In genomic region chr17:77738666-77739531, GRCh38 we compare ENCODE assay signal across 13 cellular contexts.
A peak's percentile ranks its signal among the peaks of the same experiment; 100 is the strongest.
DNase-seq lines count a peak whose midpoint lies in the region; ATAC-seq and TF ChIP-seq lines count a peak whose summit lies in the region.
"Had no signal": no experiment of that assay in that cellular context is flagged by ENCODE, and none has a peak within 500 bp of the region (broad histone marks: within the 10 kb centered on the region; RNA-seq: fewer than 3 reads in every experiment).

No MANE protein-coding gene starts in this region.

- no CpG with 5 or more reads among the region's 12 CpGs for WGBS in H9 (ENCODE audit: extremely low coverage, insufficient read length, low lambda C conversion rate)

- H2BK12ac ChIP-seq in H9 (ENCODE audit: insufficient read length, low read depth, low read length) = no peak overlapping the region

- H3K36me3 ChIP-seq in RWPE2 (ENCODE audit: low read depth) = no peaks in the 10 kb centered on the region

- no peak overlapping the region for H3K14ac ChIP-seq in H9 (ENCODE audit: insufficient read depth, low read length)

- H2BK20ac ChIP-seq in H9 (ENCODE audit: low read depth, low read length, poor library complexity, severe bottlenecking) = no peak overlapping the region

- no peak overlapping the region for H2BK120ac ChIP-seq in H9 (ENCODE audit: low read depth, low read length, poor library complexity, severe bottlenecking)

- no peak overlapping the region for H4K5ac ChIP-seq in H9 (ENCODE audit: insufficient read length, low read depth, low read length)

- ATAC-seq in RWPE2 (ENCODE audit: low read depth) = no peak
- peak; percentile 51 for ATAC-seq in Right ventricle myocardium superior (ENCODE audit: poor library complexity)
- ATAC-seq in sciatic nerve = peak; percentile 66
- no peak for ATAC-seq in HG03354 (IDR thresholded peaks at IDR 0.05; ENCODE audit: poor library complexity, severe bottlenecking, unreplicated experiment)
- ATAC-seq in T-helper 17 cell = no peak
- ATAC-seq: naive thymus-derived CD8-positive, alpha-beta T cell had no signal

- peaks cover 90% of the 10 kb centered on the region for H3K27me3 Mint-ChIP-seq in H9 (ENCODE audit: low read depth)
- peaks cover 22% of the 10 kb centered on the region for H3K27me3 Mint-ChIP-seq in T-helper 17 cell
- H3K27me3 Mint-ChIP-seq in immature natural killer cell (ENCODE audit: low read depth in 3 of 3) = peaks cover 3 to 7% (median 3%) of the 10 kb centered on the region in 3 donors

- no peaks in the 10 kb centered on the region for H3K4me1 ChIP-seq in H9 (ENCODE audit: insufficient read depth, low read length)
- H3K4me1 ChIP-seq in RWPE2 (ENCODE audit: insufficient read depth, poor library complexity, severe bottlenecking) = peaks cover 8% of the 10 kb centered on the region

- TF ChIP-seq CTCF in H9 (conservative IDR thresholded peaks at IDR 0.05) (no peak), RWPE2 (IDR thresholded peaks at IDR 0.05; ENCODE audit: poor library complexity, severe bottlenecking) (no peak)

- no peak overlapping the region for H3K23ac ChIP-seq in H9 (ENCODE audit: insufficient read length, low read depth, low read length)

- H3K4me2 ChIP-seq in H9 (ENCODE audit: insufficient read depth, insufficient read length, low read length) = no peak overlapping the region

- H3K4me3 ChIP-seq in RWPE2 (ENCODE audit: severe bottlenecking) = no peak overlapping the region

- no peak overlapping the region for H3K27ac Mint-ChIP-seq in H9
- H3K27ac Mint-ChIP-seq in T-helper 17 cell = no peak overlapping the region
- no peak overlapping the region for H3K27ac Mint-ChIP-seq in immature natural killer cell
- H3K27ac Mint-ChIP-seq: CD4-positive, alpha-beta memory T cell had no signal

- no peak overlapping the region for H3K9ac ChIP-seq in H9 (ENCODE audit: extremely low read depth, insufficient read length, low read length)

- H3T11ph ChIP-seq in H9 (ENCODE audit: low read length) = no peak overlapping the region

- no peaks in the 10 kb centered on the region for H3K79me2 ChIP-seq in H9 (ENCODE audit: insufficient read depth, low read length)

- H3K9me3 Mint-ChIP-seq in H9 (peaks cover 13 to 17% of the 10 kb centered on the region in 2 experiments), immature natural killer cell (no peaks in the 10 kb centered on the region)
- H3K9me3 Mint-ChIP-seq: central memory CD8-positive, alpha-beta T cell had no signal

- no peak overlapping the region for H2BK15ac ChIP-seq in H9 (ENCODE audit: low read depth, low read length)

- H3K4me3 Mint-ChIP-seq in H9 = no peak overlapping the region
- no peak overlapping the region for H3K4me3 Mint-ChIP-seq in T-helper 17 cell
- no peak overlapping the region for H3K4me3 Mint-ChIP-seq in immature natural killer cell
- H3K4me3 Mint-ChIP-seq: CD4-positive, alpha-beta memory T cell; central memory CD8-positive, alpha-beta T cell; naive thymus-derived CD8-positive, alpha-beta T cell had no signal

- no peaks in the 10 kb centered on the region for H4K20me1 ChIP-seq in H9 (ENCODE audit: control insufficient read depth, insufficient read depth, insufficient read length)

- no peak overlapping the region for H2AFZ ChIP-seq in H9 (ENCODE audit: low read length)

- H3K27ac ChIP-seq in H9 (ENCODE audit: insufficient read length, low read depth, low read length) (no peak overlapping the region), RWPE2 (ENCODE audit: poor library complexity, severe bottlenecking) (no peak overlapping the region)

- no peak overlapping the region for H2AK5ac ChIP-seq in H9 (ENCODE audit: insufficient read length, low read length)

- peaks cover 62 to 73% of the 10 kb centered on the region in 2 experiments for H3K4me1 Mint-ChIP-seq in H9
- H3K4me1 Mint-ChIP-seq in T-helper 17 cell = peaks cover 2% of the 10 kb centered on the region
- H3K4me1 Mint-ChIP-seq in immature natural killer cell = no peaks in the 10 kb centered on the region
- H3K4me1 Mint-ChIP-seq: CD4-positive, alpha-beta memory T cell; central memory CD8-positive, alpha-beta T cell had no signal

- no peak overlapping the region for H3K56ac ChIP-seq in H9 (ENCODE audit: insufficient read length, low read depth, low read length)

- H4K91ac ChIP-seq in H9 (ENCODE audit: insufficient read length, low read depth, low read length) = no peak overlapping the region

- H3K27me3 ChIP-seq in H9 (ENCODE audit: insufficient read depth, low read length) (peaks cover 10% of the 10 kb centered on the region; the same call in 1 of the 2 replicates), RWPE2 (ENCODE audit: insufficient read depth, poor library complexity, severe bottlenecking) (peaks cover 48% of the 10 kb centered on the region)

- no peak overlapping the region for H3K18ac ChIP-seq in H9 (ENCODE audit: insufficient read length, low read depth, low read length)

- no peak overlapping the region for H3K4ac ChIP-seq in H9 (ENCODE audit: low read depth, low read length)

- H3K23me2 ChIP-seq in H9 (ENCODE audit: insufficient read length, low read depth, low read length, poor library complexity, severe bottlenecking) = no peaks in the 10 kb centered on the region

- no peak overlapping the region for H2BK5ac ChIP-seq in H9 (ENCODE audit: insufficient read length, low read length)

- DNase-seq in H9 (peak; percentile 22), RWPE2 (ENCODE audit: low spot score) (peak; percentile 9), Right ventricle myocardium superior (peak; percentile 71), sciatic nerve (ENCODE audit: low spot score) (peak; percentile 67), T-helper 17 cell (no peak), immature natural killer cell (no peak), NCI-H69 (lab: John Stamatoyannopoulos, UW) (no peak)
- DNase-seq: activated CD8-positive, alpha-beta memory T cell treated with anti-CD3 and anti-CD28 coated beads, Interleukin-2, amount 50 U/mL, for 4 hours; CD4-positive, alpha-beta memory T cell; NCI-H524 had no signal

- H3K79me1 ChIP-seq in H9 (ENCODE audit: insufficient read depth, low read depth, low read length, poor library complexity, severe bottlenecking) = no peaks in the 10 kb centered on the region

- intact Hi-C loops in Right ventricle myocardium superior (cut with DNase I) = loop anchor here (10.0 kb wide), 1 partner anchor 194 kb away; no protein-coding TSS in a partner anchor
- intact Hi-C loops in sciatic nerve (cut with DNase I) = no loop called here

- H3K36me3 Mint-ChIP-seq in H9 (ENCODE audit: insufficient read depth in 1 of 3, low read depth in 3 of 3) = peaks cover 0 to 11% (median 0%) of the 10 kb centered on the region in 3 experiments; a peak in 3 of 7 replicates
- no peaks in the 10 kb centered on the region for H3K36me3 Mint-ChIP-seq in T-helper 17 cell (ENCODE audit: low read depth)
- no peaks in the 10 kb centered on the region for H3K36me3 Mint-ChIP-seq in immature natural killer cell
- H3K36me3 Mint-ChIP-seq: CD4-positive, alpha-beta memory T cell had no signal

- H3K9me3 ChIP-seq in H9 (ENCODE audit: control insufficient read depth, low read depth, low read length) = no peaks in the 10 kb centered on the region
- H3K9me3 ChIP-seq in RWPE2 (ENCODE audit: severe bottlenecking) = no peaks in the 10 kb centered on the region
- H3K9me3 ChIP-seq in T-helper 17 cell (ENCODE audit: control insufficient read depth, low read length, poor library complexity, severe bottlenecking) = no peaks in the 10 kb centered on the region

- no peak overlapping the region for H4K8ac ChIP-seq in H9 (replicated peaks; ENCODE audit: insufficient read length, low read depth, low read length)

Comparison
In these comparisons a context has a peak if more than half of its experiments do, and no peak if none do; other contexts are left out.
1. DNase-seq: peak in H9 (single experiment), RWPE2 (single experiment), Right ventricle myocardium superior (single experiment) and sciatic nerve (single experiment); none in T-helper 17 cell (0 of 3), immature natural killer cell (0 of 3) and NCI-H69 (single experiment).
2. ATAC-seq: peak in Right ventricle myocardium superior (single experiment) and sciatic nerve (single experiment); none in RWPE2 (single experiment), HG03354 (single experiment) and T-helper 17 cell (single experiment).